ENCODE assay signal across 23 cellular contexts in genomic region chr16:87667946-87668345, GRCh38.
"Had no signal": no experiment of that assay in that cellular context is flagged by ENCODE, and none has a peak within 500 bp of the region (broad histone marks: within the 10 kb centered on the region; RNA-seq: fewer than 3 reads in every experiment).

No MANE protein-coding gene starts in this region.

- ATAC-seq: Right ventricle myocardium inferior, SK-N-SH treated with all-trans-retinoic acid at 6 μM for 48 hours had no signal

- H3K36me3 ChIP-seq: MG63, Peyer's patch, SJCRH30 had no signal

- H3K4me1 ChIP-seq: SJCRH30 had no signal

- H2AFZ ChIP-seq: PC-9 had no signal

- DNase-seq: Karpas-422, KG1, MG63, NCI-H1092, NCI-H1436, NCI-H187, NCI-H2029, NCI-H2081 treated with DMSO at 0.1 percent for 48 hours, NCI-H2171, NCI-H226, NCI-H446, NCI-H510A, NCI-H524 treated with DMSO at 0.1 percent for 48 hours, NCI-H69, NCI-H774, OCI-M1, PC-9, Peyer's patch, SHP77 treated with DMSO at 0.1 percent for 48 hours, SJCRH30, T-helper 1 cell had no signal

- H3K9me3 ChIP-seq: MG63, Peyer's patch, SJCRH30 had no signal

- H3K27ac ChIP-seq: PC-9, Peyer's patch, SJCRH30 had no signal

- H3K4me3 ChIP-seq: MG63, PC-9, Peyer's patch, SJCRH30 had no signal

- H3K4me2 ChIP-seq: PC-9 had no signal

- H3K27me3 ChIP-seq: MG63, Peyer's patch had no signal
